In the genomic region with DNA sequence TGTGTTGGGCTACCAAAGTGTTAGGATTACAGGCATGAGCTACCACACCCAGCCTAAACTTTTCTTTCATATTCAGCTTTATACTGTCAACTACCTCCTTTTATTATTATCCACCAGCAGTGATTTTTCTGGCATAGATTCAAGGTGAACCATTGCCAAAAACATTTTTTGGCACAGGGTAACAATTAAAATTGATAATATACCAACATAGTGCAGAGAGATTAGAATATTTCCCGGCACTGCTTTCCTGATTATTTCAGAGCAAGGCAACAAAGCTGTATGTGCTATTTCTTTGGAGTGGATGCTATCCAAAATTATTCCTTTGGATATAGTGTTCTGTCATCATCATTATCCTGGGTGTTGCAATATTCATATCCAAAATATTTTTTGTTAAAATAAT, we compare ENCODE assay signal across 17 cellular contexts.
A peak's percentile ranks its signal among the peaks of the same experiment; 100 is the strongest.
DNase-seq lines count a peak whose midpoint lies in the region; ATAC-seq and TF ChIP-seq lines count a peak whose summit lies in the region.
"Had no signal": no experiment of that assay in that cellular context is flagged by ENCODE, and none has a peak within 500 bp of the region (broad histone marks: within the 10 kb centered on the region; RNA-seq: fewer than 3 reads in every experiment).

No MANE protein-coding gene starts in this region.

- H2AFZ ChIP-seq in SK-N-SH (ENCODE audit: low read depth) (no peak overlapping the region), PC-3 (ENCODE audit: low read length) (no peak overlapping the region)

- 28% methylated on average over 1 of the region's 1 CpG for WGBS in SK-N-SH (ENCODE audit: low lambda C conversion rate)

- H3K9me3 Mint-ChIP-seq in HFFc6, result no peaks in the 10 kb centered on the region

- H3K27ac ChIP-seq in SK-N-SH (ENCODE audit: low read depth in 2 of 2, low read length in 1 of 2) (peak overlapping the region in 1 of 2 experiments; percentile 43; a peak in 1 of 4 replicates), PC-3 (ENCODE audit: low read length) (no peak overlapping the region), uterus (no peak overlapping the region)

- TF ChIP-seq EP300 in SK-N-SH (IDR thresholded peaks at IDR 0.05; ENCODE audit: borderline replicate concordance in 1 of 2, low read depth in 1 of 2, low read length in 1 of 2), result 0 out of 4 replicates have a peak, but pooled peaks of 1 of the 2 experiments have one; percentile 19

- H3K4me3 ChIP-seq in SK-N-SH (ENCODE audit: low read depth in 2 of 2, low read length in 1 of 2) (no peak overlapping the region), PC-3 (ENCODE audit: low read length) (no peak overlapping the region), uterus (no peak overlapping the region)
- H3K4me3 ChIP-seq: HAP-1 had no signal

- no TSS peak for BruUV-seq in PC-3 (replicated peaks; lab: Mats Ljungman, UMichigan)

- no peak for TF ChIP-seq RAD21 in SK-N-SH (IDR thresholded peaks at IDR 0.05; ENCODE audit: low read length)

- H3K27me3 Mint-ChIP-seq in HFFc6 (ENCODE audit: insufficient read depth), result no peaks in the 10 kb centered on the region
- H3K27me3 Mint-ChIP-seq: CD8-positive, alpha-beta memory T cell had no signal

- H3F3A ChIP-seq in SK-N-SH (replicated peaks; ENCODE audit: insufficient read depth) (no peaks in the 10 kb centered on the region), PC-3 (ENCODE audit: low read length, unreplicated experiment) (no peaks in the 10 kb centered on the region)

- H3K9me3 ChIP-seq in SK-N-SH, result no peaks in the 10 kb centered on the region
- H3K9me3 ChIP-seq in PC-3 (ENCODE audit: low read length), result no peaks in the 10 kb centered on the region
- no peaks in the 10 kb centered on the region for H3K9me3 ChIP-seq in uterus
- H3K9me3 ChIP-seq: HAP-1 had no signal

- H3K4me1 ChIP-seq in SK-N-SH (ENCODE audit: control insufficient read depth in 1 of 2, insufficient read depth in 2 of 2, low read depth in 1 of 2, low read length in 1 of 2) (no peaks in the 10 kb centered on the region; a peak in 1 of 4 replicates), PC-3 (ENCODE audit: insufficient read depth, low read length) (peaks cover 6% of the 10 kb centered on the region; the same call in 1 of the 2 replicates), uterus (no peaks in the 10 kb centered on the region)
- H3K4me1 ChIP-seq: HAP-1 had no signal

- POLR2A ChIA-PET in SK-N-SH (lab: Yijun Ruan, JAX) (no interaction called here), PC-3 (lab: Charles Lee; ENCODE audit: unreplicated experiment) (no interaction called here)

- no peak for TF ChIP-seq POLR2A in uterus (IDR thresholded peaks at IDR 0.05)

- TF ChIP-seq CTCF in SK-N-SH (IDR thresholded peaks at IDR 0.05), result no peak
- no peak for TF ChIP-seq CTCF in HFFc6 (IDR thresholded peaks at IDR 0.05)
- no peak for TF ChIP-seq CTCF in PC-3 (conservative IDR thresholded peaks at IDR 0.05; ENCODE audit: low read depth, low read length)
- no peak for TF ChIP-seq CTCF in uterus (IDR thresholded peaks at IDR 0.05)

- in situ Hi-C loops in G401 (cut with HindIII; ENCODE audit: low sequenced_read_pairs), result no loop called here

- DNase-seq in SK-N-SH (no peak), HFFc6 (no peak), PC-3 (peak; percentile 25), G401 (ENCODE audit: low spot score) (no peak), uterus (no peak), HCEC 1CT (no peak)
- DNase-seq in stimulated activated CD4-positive, alpha-beta T cell treated with anti-CD3 and anti-CD28 coated beads, Interleukin-4, amount 100 ng/mL, for 4 hours, result no peak
- DNase-seq: C1 segment of cervical spinal cord; CD8-positive, alpha-beta memory T cell; DMS79; NCI-H1417 treated with DMSO at 0.1 percent for 48 hours; NCI-H2029; NCI-H2171 treated with DMSO at 0.1 percent for 48 hours; NCI-H526 treated with DMSO at 0.1 percent for 48 hours; SHP77 had no signal

- H3K36me3 Mint-ChIP-seq in HFFc6 (ENCODE audit: low read depth), result no peaks in the 10 kb centered on the region
- H3K36me3 Mint-ChIP-seq: CD8-positive, alpha-beta memory T cell had no signal

- intact Hi-C loops in PC-3 (cut with micrococcal nuclease) (no loop called here), uterus (cut with DNase I; ENCODE audit: low total_unique reads) (no loop called here)

- H3K79me2 ChIP-seq in SK-N-SH (ENCODE audit: insufficient read depth) (no peaks in the 10 kb centered on the region), PC-3 (ENCODE audit: low read length) (no peaks in the 10 kb centered on the region)

- no peaks in the 10 kb centered on the region for H3K27me3 ChIP-seq in SK-N-SH (ENCODE audit: insufficient read depth)
- H3K27me3 ChIP-seq in PC-3 (ENCODE audit: low read length), result no peaks in the 10 kb centered on the region
- no peaks in the 10 kb centered on the region for H3K27me3 ChIP-seq in uterus

- no peaks in the 10 kb centered on the region for H4K20me1 ChIP-seq in SK-N-SH (ENCODE audit: insufficient read depth)
- H4K20me1 ChIP-seq in PC-3 (ENCODE audit: low read length), result no peaks in the 10 kb centered on the region

- H3K36me3 ChIP-seq in SK-N-SH (replicated peaks in 1 of 2; ENCODE audit: control insufficient read depth in 1 of 2, insufficient read depth in 2 of 2, low read length in 1 of 2) (no peaks in the 10 kb centered on the region), PC-3 (ENCODE audit: low read depth, low read length) (no peaks in the 10 kb centered on the region), uterus (no peaks in the 10 kb centered on the region)
- H3K36me3 ChIP-seq: HAP-1 had no signal

- no peak overlapping the region for H3K4me2 ChIP-seq in SK-N-SH
- no peak overlapping the region for H3K4me2 ChIP-seq in PC-3 (ENCODE audit: low read length)

- H3K9ac ChIP-seq in SK-N-SH (no peak overlapping the region), PC-3 (ENCODE audit: low read length) (no peak overlapping the region)

- no peaks in the 10 kb centered on the region for H3K9me2 ChIP-seq in SK-N-SH
- H3K9me2 ChIP-seq in PC-3 (replicated peaks; ENCODE audit: low read length), result no peaks in the 10 kb centered on the region

- no peak overlapping the region for H3K27ac Mint-ChIP-seq in HFFc6
- H3K27ac Mint-ChIP-seq: CD8-positive, alpha-beta memory T cell had no signal

- CTCF ChIA-PET in SK-N-SH (lab: Yijun Ruan, JAX), result interaction anchor here (1.0 kb wide), 2 partner anchors 39 to 49 kb away, joined by 3 read pairs; no protein-coding TSS in a partner anchor
- CTCF ChIA-PET in PC-3 (lab: Charles Lee), result interaction anchor here (0.6 kb wide), 1 partner anchor 191 kb away, joined by 3 read pairs; no protein-coding TSS in a partner anchor

- peak; percentile 19 for ATAC-seq in SK-N-SH treated with all-trans-retinoic acid at 6 μM for 48 hours
- no peak for ATAC-seq in PC-3

- peak overlapping the region; percentile 81 for H3K4me3 Mint-ChIP-seq in HFFc6
- H3K4me3 Mint-ChIP-seq: CD8-positive, alpha-beta memory T cell had no signal

- H3K4me1 Mint-ChIP-seq in HFFc6 (ENCODE audit: low read depth), result peaks cover 20% of the 10 kb centered on the region
- H3K4me1 Mint-ChIP-seq: CD8-positive, alpha-beta memory T cell had no signal

TF ChIP-seq in SK-N-SH treated with all-trans-retinoic acid at 6 μM for 48 hours, 23 proteins besides CTCF, POLR2A, EP300 and RAD21:
- TF ChIP-seq ISL1 (CRISPR knock-in tag; IDR thresholded peaks at IDR 0.05) (peak; percentile 85), ARNTL (CRISPR knock-in tag; IDR thresholded peaks at IDR 0.05; ENCODE audit: borderline replicate concordance, low read depth) (no peak)
TF ChIP-seq in SK-N-SH treated with all-trans-retinoic acid at 6 μM for 48 hours: peak in this region for 1.

TF ChIP-seq in SK-N-SH, 30 proteins besides CTCF, POLR2A, EP300 and RAD21:
- TF ChIP-seq MXI1 (IDR thresholded peaks at IDR 0.05; ENCODE audit: low read depth, low read length) (no peak), NFIC (IDR thresholded peaks at IDR 0.05; ENCODE audit: borderline replicate concordance) (no peak; the same call in 1 of the 2 replicates), SIN3A (IDR thresholded peaks at IDR 0.05; ENCODE audit: borderline replicate concordance, low read depth, low read length) (no peak), RXRA (IDR thresholded peaks at IDR 0.05; ENCODE audit: borderline replicate concordance, low read depth) (no peak)
- TF ChIP-seq, protein P1, sequence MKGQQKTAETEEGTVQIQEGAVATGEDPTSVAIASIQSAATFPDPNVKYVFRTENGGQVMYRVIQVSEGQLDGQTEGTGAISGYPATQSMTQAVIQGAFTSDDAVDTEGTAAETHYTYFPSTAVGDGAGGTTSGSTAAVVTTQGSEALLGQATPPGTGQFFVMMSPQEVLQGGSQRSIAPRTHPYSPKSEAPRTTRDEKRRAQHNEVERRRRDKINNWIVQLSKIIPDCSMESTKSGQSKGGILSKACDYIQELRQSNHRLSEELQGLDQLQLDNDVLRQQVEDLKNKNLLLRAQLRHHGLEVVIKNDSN (IDR thresholded peaks at IDR 0.05; ENCODE audit: borderline replicate concordance, low read depth), result no peak
